Comparison of ENCODE assay signal across 12 cellular contexts in genomic region chr6:13807691-13808090, GRCh38.
"Had no signal": no experiment of that assay in that cellular context is flagged by ENCODE, and none has a peak within 500 bp of the region (broad histone marks: within the 10 kb centered on the region; RNA-seq: fewer than 3 reads in every experiment).

No MANE protein-coding gene starts in this region.

- ATAC-seq: activated CD4-positive, CD25-positive, alpha-beta regulatory T cell treated with anti-CD3 and anti-CD28 coated beads, Interleukin-2, amount 50 U/mL, for 24 hours; activated naive CD4-positive, alpha-beta T cell treated with anti-CD3 and anti-CD28 coated beads, Interleukin-2, amount 50 U/mL, for 72 hours; gastroesophageal sphincter had no signal

- H3K9me3 ChIP-seq: colonic mucosa, gastroesophageal sphincter, tibial nerve, vagina had no signal

- H3K36me3 ChIP-seq: colonic mucosa had no signal

- H3K4me3 ChIP-seq: colonic mucosa, gastroesophageal sphincter, skin epidermis, tibial nerve, vagina had no signal

- DNase-seq: colonic mucosa, kidney glomerular epithelial cell, retina had no signal

- H3K27ac Mint-ChIP-seq: activated naive CD4-positive, alpha-beta T cell treated with anti-CD3 and anti-CD28 coated beads, Interleukin-2, amount 50 U/mL, for 72 hours; mesothelial cell of epicardium had no signal

- H3K4me3 Mint-ChIP-seq: mesothelial cell of epicardium, neural crest cell had no signal

- H3K27me3 ChIP-seq: colonic mucosa, gastroesophageal sphincter, tibial nerve, vagina had no signal

- H2AFZ ChIP-seq: parathyroid adenoma had no signal

- H3K27ac ChIP-seq: colonic mucosa, gastroesophageal sphincter, parathyroid adenoma, skin epidermis, tibial nerve, vagina had no signal
